15 cellular contexts compared by ENCODE assay signal in the genomic region with DNA sequence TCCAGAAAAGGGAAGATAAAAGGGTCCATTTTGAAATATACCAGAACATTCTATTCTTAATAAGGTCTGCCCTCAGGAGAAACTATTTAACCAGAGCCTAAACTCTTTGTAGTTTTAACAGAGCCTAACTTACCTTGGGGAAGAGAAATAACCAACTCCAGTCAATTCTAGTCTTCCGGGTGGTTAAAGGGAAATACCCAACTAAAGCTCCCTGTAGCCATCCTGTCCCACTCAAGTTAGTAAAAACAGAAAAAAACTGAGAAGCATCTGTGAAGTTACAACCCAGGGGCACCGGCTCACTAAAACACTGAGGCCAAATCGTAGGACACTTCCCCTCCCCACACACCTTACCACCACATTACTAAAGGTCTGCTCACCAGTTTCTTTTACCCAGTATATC. TPM values are rescaled to one million over a fixed set of nuclear protein-coding genes. Genes with fewer than 3 reads are reported as not detected.
DNase-seq lines count a peak whose midpoint lies in the region; ATAC-seq and TF ChIP-seq lines count a peak whose summit lies in the region.
"Had no signal": no experiment of that assay in that cellular context is flagged by ENCODE, and none has a peak within 500 bp of the region (broad histone marks: within the 10 kb centered on the region; RNA-seq: fewer than 3 reads in every experiment).

No MANE protein-coding gene starts in this region.

- peaks cover 12% of the 10 kb centered on the region for H3K4me1 ChIP-seq in GM23338 (ENCODE audit: insufficient read depth)
- no peaks in the 10 kb centered on the region for H3K4me1 ChIP-seq in upper lobe of left lung
- no peaks in the 10 kb centered on the region for H3K4me1 ChIP-seq in suprapubic skin
- H3K4me1 ChIP-seq: BE2C, Caco-2 had no signal

- no peaks in the 10 kb centered on the region for H3F3A ChIP-seq in GM23338 (replicated peaks; ENCODE audit: low read depth)

- no peak overlapping the region for H3K27ac ChIP-seq in GM23338 (ENCODE audit: low read depth)
- no peak overlapping the region for H3K27ac ChIP-seq in upper lobe of left lung
- no peak overlapping the region for H3K27ac ChIP-seq in suprapubic skin
- H3K27ac ChIP-seq: C4-2B had no signal

- H3K27me3 ChIP-seq in GM23338 (ENCODE audit: insufficient read depth) (no peaks in the 10 kb centered on the region), upper lobe of left lung (no peaks in the 10 kb centered on the region), suprapubic skin (no peaks in the 10 kb centered on the region)
- H3K27me3 ChIP-seq: BE2C had no signal

- H3K4me3 Mint-ChIP-seq in activated naive CD8-positive, alpha-beta T cell: no peak overlapping the region
- no peak overlapping the region for H3K4me3 Mint-ChIP-seq in activated naive CD8-positive, alpha-beta T cell treated with anti-CD3 and anti-CD28 coated beads for 36 hours
- no peak overlapping the region for H3K4me3 Mint-ChIP-seq in GM23338
- no peak overlapping the region for H3K4me3 Mint-ChIP-seq in effector memory CD8-positive, alpha-beta T cell
- H3K4me3 Mint-ChIP-seq in stimulated activated effector memory CD8-positive, alpha-beta T cell treated with anti-CD3 and anti-CD28 coated beads, Interleukin-12 subunit alpha, Interleukin-12 subunit beta, amount 100 ng/mL, for 72 hours: no peak overlapping the region
- H3K4me3 Mint-ChIP-seq: CD8-positive, alpha-beta memory T cell had no signal

- H3K27me3 Mint-ChIP-seq in activated naive CD8-positive, alpha-beta T cell: no peaks in the 10 kb centered on the region
- H3K27me3 Mint-ChIP-seq in activated naive CD8-positive, alpha-beta T cell treated with anti-CD3 and anti-CD28 coated beads for 36 hours: no peaks in the 10 kb centered on the region
- peaks cover 3% of the 10 kb centered on the region for H3K27me3 Mint-ChIP-seq in GM23338 (ENCODE audit: insufficient read depth, low read depth, poor library complexity)
- no peaks in the 10 kb centered on the region for H3K27me3 Mint-ChIP-seq in effector memory CD8-positive, alpha-beta T cell
- H3K27me3 Mint-ChIP-seq: CD8-positive, alpha-beta memory T cell had no signal

- H3K4me3 ChIP-seq in GM23338 (no peak overlapping the region), upper lobe of left lung (no peak overlapping the region), suprapubic skin (no peak overlapping the region)

- H3K4me1 Mint-ChIP-seq in activated naive CD8-positive, alpha-beta T cell (ENCODE audit: low read depth): peaks cover 71% of the 10 kb centered on the region
- peaks cover 57% of the 10 kb centered on the region for H3K4me1 Mint-ChIP-seq in activated naive CD8-positive, alpha-beta T cell treated with anti-CD3 and anti-CD28 coated beads for 36 hours
- peaks cover 13% of the 10 kb centered on the region for H3K4me1 Mint-ChIP-seq in GM23338
- H3K4me1 Mint-ChIP-seq in effector memory CD8-positive, alpha-beta T cell (ENCODE audit: low read depth in 2 of 2): peaks cover 32 to 48% of the 10 kb centered on the region in 2 donors
- H3K4me1 Mint-ChIP-seq in stimulated activated effector memory CD8-positive, alpha-beta T cell treated with anti-CD3 and anti-CD28 coated beads, Interleukin-12 subunit alpha, Interleukin-12 subunit beta, amount 100 ng/mL, for 72 hours: peaks cover 62% of the 10 kb centered on the region

- peaks cover 0 to 4% (median 0%) of the 10 kb centered on the region in 4 donors for H3K9me3 ChIP-seq in upper lobe of left lung
- H3K9me3 ChIP-seq in suprapubic skin: no peaks in the 10 kb centered on the region
- H3K9me3 ChIP-seq: BE2C, Caco-2 had no signal

- TF ChIP-seq CTCF in GM23338 (conservative IDR thresholded peaks at IDR 0.05; ENCODE audit: low read depth in 2 of 2): no peak
- TF ChIP-seq CTCF in upper lobe of left lung (IDR thresholded peaks at IDR 0.05): no peak
- no peak for TF ChIP-seq CTCF in suprapubic skin (IDR thresholded peaks at IDR 0.05)

- TF ChIP-seq EP300 in upper lobe of left lung (IDR thresholded peaks at IDR 0.05) (no peak), suprapubic skin (IDR thresholded peaks at IDR 0.05) (no peak)

- H3K36me3 Mint-ChIP-seq in activated naive CD8-positive, alpha-beta T cell: peaks cover 17% of the 10 kb centered on the region
- H3K36me3 Mint-ChIP-seq in activated naive CD8-positive, alpha-beta T cell treated with anti-CD3 and anti-CD28 coated beads for 36 hours: peaks cover 83% of the 10 kb centered on the region
- H3K36me3 Mint-ChIP-seq in GM23338 (ENCODE audit: low read depth): peaks cover 39% of the 10 kb centered on the region
- peaks cover 20% of the 10 kb centered on the region for H3K36me3 Mint-ChIP-seq in effector memory CD8-positive, alpha-beta T cell (ENCODE audit: insufficient read depth)
- H3K36me3 Mint-ChIP-seq in stimulated activated effector memory CD8-positive, alpha-beta T cell treated with anti-CD3 and anti-CD28 coated beads, Interleukin-12 subunit alpha, Interleukin-12 subunit beta, amount 100 ng/mL, for 72 hours: peaks cover 49% of the 10 kb centered on the region

- no peaks in the 10 kb centered on the region for H4K20me1 ChIP-seq in GM23338 (replicated peaks; ENCODE audit: insufficient read depth)

- no peak overlapping the region for H2AFZ ChIP-seq in GM23338

- peaks cover 5% of the 10 kb centered on the region for H3K9me3 Mint-ChIP-seq in activated naive CD8-positive, alpha-beta T cell (ENCODE audit: low read depth)
- H3K9me3 Mint-ChIP-seq in activated naive CD8-positive, alpha-beta T cell treated with anti-CD3 and anti-CD28 coated beads for 36 hours: peaks cover 7% of the 10 kb centered on the region
- peaks cover 18% of the 10 kb centered on the region; the same call in 2 of the 3 replicates for H3K9me3 Mint-ChIP-seq in GM23338
- H3K9me3 Mint-ChIP-seq in effector memory CD8-positive, alpha-beta T cell: no peaks in the 10 kb centered on the region
- H3K9me3 Mint-ChIP-seq in stimulated activated effector memory CD8-positive, alpha-beta T cell treated with anti-CD3 and anti-CD28 coated beads, Interleukin-12 subunit alpha, Interleukin-12 subunit beta, amount 100 ng/mL, for 72 hours: peaks cover 5% of the 10 kb centered on the region

- H3K4me2 ChIP-seq in GM23338: no peak overlapping the region

- peaks cover 32% of the 10 kb centered on the region for H3K79me2 ChIP-seq in GM23338 (replicated peaks; ENCODE audit: insufficient read depth)

- TF ChIP-seq POLR2A in upper lobe of left lung (IDR thresholded peaks at IDR 0.05) (no peak), suprapubic skin (IDR thresholded peaks at IDR 0.05) (no peak)

- H3K36me3 ChIP-seq in GM23338 (ENCODE audit: insufficient read depth) (peaks cover 6% of the 10 kb centered on the region; the same call in 1 of the 2 replicates), upper lobe of left lung (peaks cover 0 to 5% (median 0%) of the 10 kb centered on the region in 4 donors), suprapubic skin (peaks cover 4% of the 10 kb centered on the region)

- DNase-seq in activated naive CD8-positive, alpha-beta T cell treated with anti-CD3 and anti-CD28 coated beads for 36 hours: no peak
- DNase-seq in GM23338 (ENCODE audit: low spot score) (no peak), upper lobe of left lung (no peak), suprapubic skin (ENCODE audit: low spot score in 2 of 2) (no peak)
- no peak for DNase-seq in effector memory CD8-positive, alpha-beta T cell
- no peak for DNase-seq in stimulated activated effector memory CD8-positive, alpha-beta T cell treated with anti-CD3 and anti-CD28 coated beads, Interleukin-12 subunit alpha, Interleukin-12 subunit beta, amount 100 ng/mL, for 72 hours (ENCODE audit: low spot score in 2 of 2)
- DNase-seq: BE2C; Caco-2; CD8-positive, alpha-beta memory T cell; DMS53; GF-D8; HCEC 1CT had no signal

- peak overlapping the region; percentile 50 for H3K27ac Mint-ChIP-seq in activated naive CD8-positive, alpha-beta T cell
- no peak overlapping the region for H3K27ac Mint-ChIP-seq in activated naive CD8-positive, alpha-beta T cell treated with anti-CD3 and anti-CD28 coated beads for 36 hours
- 0 out of 2 replicates have a peak overlapping the region, but pooled peaks have one; percentile 8 for H3K27ac Mint-ChIP-seq in GM23338
- H3K27ac Mint-ChIP-seq in effector memory CD8-positive, alpha-beta T cell: peak overlapping the region; percentile 41 to 89
- peak overlapping the region; percentile 29 for H3K27ac Mint-ChIP-seq in stimulated activated effector memory CD8-positive, alpha-beta T cell treated with anti-CD3 and anti-CD28 coated beads, Interleukin-12 subunit alpha, Interleukin-12 subunit beta, amount 100 ng/mL, for 72 hours

- WGBS in upper lobe of left lung, 2 donors: 95 to 96% methylated on average over 3 of the region's 3 CpGs
- 96% methylated on average over 3 of the region's 3 CpGs for WGBS in suprapubic skin

- no peaks in the 10 kb centered on the region for H3K9me2 ChIP-seq in GM23338 (ENCODE audit: insufficient read depth)

- ATAC-seq in GM23338: no peak
- no peak for ATAC-seq in effector memory CD8-positive, alpha-beta T cell (replicated peaks)
- ATAC-seq in stimulated activated effector memory CD8-positive, alpha-beta T cell treated with anti-CD3 and anti-CD28 coated beads, Interleukin-12 subunit alpha, Interleukin-12 subunit beta, amount 100 ng/mL, for 72 hours: peak; percentile 43
- no peak for ATAC-seq in upper lobe of left lung (ENCODE audit: low FRiP score in 2 of 2)
- ATAC-seq: HepG2 had no signal

TF ChIP-seq in GM23338, 12 proteins besides CTCF, POLR2A, EP300 and RAD21 (continues in another document):
- TF ChIP-seq EZH2phosphoT487 (IDR thresholded peaks at IDR 0.05; ENCODE audit: unreplicated experiment) (no peak), ZNF331 (CRISPR knock-in tag; IDR thresholded peaks at IDR 0.05; ENCODE audit: low read depth) (no peak), POLR2AphosphoS5 (IDR thresholded peaks at IDR 0.05; ENCODE audit: low read depth) (no peak)

RNA-seq across cellular contexts. Expression of a gene that starts 23.7 kb away (rescaled TPM):
- total RNA-seq in activated naive CD8-positive, alpha-beta T cell treated with anti-CD3 and anti-CD28 coated beads for 36 hours: 10 to 100 TPM; 34.7 to 41.9 TPM
- total RNA-seq in GM23338 (2014; rRNA removed; shearing (Covaris generic)): 10.1 and 13.4 TPM in 2 replicates
- polyA plus RNA-seq in GM23338 (2016; fragmentation: Nextera tagmentation; extraction: Ambion mirVana): 9.1 and 10.8 TPM in 2 replicates
- total RNA-seq in upper lobe of left lung (10 to 100 TPM in 5 of 6 donors, 1 to 10 TPM in 1; 7.5 to 22.0 (median 13.0) TPM), suprapubic skin (1 to 10 TPM; 4.7 to 9.5 (median 5.3) TPM)
